ENCODE assay signal across 12 cellular contexts in genomic region chr6:136753624-136754023, GRCh38. TPM values are rescaled to one million over a fixed set of nuclear protein-coding genes. Genes with fewer than 3 reads are reported as not detected.
DNase-seq lines count a peak whose midpoint lies in the region; ATAC-seq lines count a peak whose summit lies in the region.
"Had no signal": no experiment of that assay in that cellular context is flagged by ENCODE, and none has a peak within 500 bp of the region (broad histone marks: within the 10 kb centered on the region; RNA-seq: fewer than 3 reads in every experiment).

No MANE protein-coding gene starts in this region.

- no peaks in the 10 kb centered on the region for H3K27me3 ChIP-seq in CD8-positive, alpha-beta memory T cell (ENCODE audit: insufficient read depth, low read length, poor library complexity, severe bottlenecking)

- no peaks in the 10 kb centered on the region for H3K9me3 Mint-ChIP-seq in CD8-positive, alpha-beta memory T cell
- no peaks in the 10 kb centered on the region for H3K9me3 Mint-ChIP-seq in activated naive CD8-positive, alpha-beta T cell (ENCODE audit: low read depth)
- H3K9me3 Mint-ChIP-seq: immature natural killer cell had no signal

- no peaks in the 10 kb centered on the region for H3K27me3 Mint-ChIP-seq in CD8-positive, alpha-beta memory T cell
- H3K27me3 Mint-ChIP-seq in activated naive CD8-positive, alpha-beta T cell = no peaks in the 10 kb centered on the region

- in situ Hi-C loops in KBM-7 (cut with MboI; ENCODE audit: low pct_unique_long_range_greater_than_20kb, low sequenced_read_pairs) = no loop called here

- no peaks in the 10 kb centered on the region for H3K36me3 ChIP-seq in CD8-positive, alpha-beta memory T cell (ENCODE audit: insufficient read depth, low read length)

- no peaks in the 10 kb centered on the region for H3K9me3 ChIP-seq in CD8-positive, alpha-beta memory T cell (ENCODE audit: low read length)

- no peak overlapping the region for H3K27ac ChIP-seq in CD8-positive, alpha-beta memory T cell (ENCODE audit: low read depth, low read length)

- no peak overlapping the region for H3K4me3 ChIP-seq in CD8-positive, alpha-beta memory T cell (ENCODE audit: low read length)

- peaks cover 0 to 5% (median 1%) of the 10 kb centered on the region in 3 donors for H3K36me3 Mint-ChIP-seq in CD8-positive, alpha-beta memory T cell
- peaks cover 3% of the 10 kb centered on the region for H3K36me3 Mint-ChIP-seq in activated naive CD8-positive, alpha-beta T cell
- H3K36me3 Mint-ChIP-seq: immature natural killer cell had no signal

- H3K4me1 Mint-ChIP-seq in CD8-positive, alpha-beta memory T cell = peaks cover 72 to 85% (median 84%) of the 10 kb centered on the region in 3 donors
- H3K4me1 Mint-ChIP-seq in activated naive CD8-positive, alpha-beta T cell (ENCODE audit: low read depth) = peaks cover 51% of the 10 kb centered on the region

- peak overlapping the region; percentile 76 to 96 (median 91) for H3K27ac Mint-ChIP-seq in CD8-positive, alpha-beta memory T cell
- peak overlapping the region; percentile 55 for H3K27ac Mint-ChIP-seq in activated naive CD8-positive, alpha-beta T cell

- POLR2A ChIA-PET in CD8-positive, alpha-beta memory T cell (lab: Charles Lee) = interaction anchor here (0.8 to 2.9 kb wide), 4 partner anchors 11 to 106 kb away, joined by 3 to 19 read pairs (median 4); partner anchors contain the start of gene MAP3K5

- ATAC-seq in GM21786 (IDR thresholded peaks at IDR 0.05; ENCODE audit: unreplicated experiment) = no peak

- peaks cover 59% of the 10 kb centered on the region for H3K4me1 ChIP-seq in CD8-positive, alpha-beta memory T cell (ENCODE audit: insufficient read depth, low read length)

- peak overlapping the region; percentile 11 to 81 (median 68) for H3K4me3 Mint-ChIP-seq in CD8-positive, alpha-beta memory T cell
- peak overlapping the region; percentile 21 for H3K4me3 Mint-ChIP-seq in activated naive CD8-positive, alpha-beta T cell

- CTCF ChIA-PET in CD8-positive, alpha-beta memory T cell (lab: Charles Lee) = interaction anchor here (1.1 to 8.1 kb wide), 3 partner anchors 9 to 109 kb away, joined by 3 to 82 read pairs (median 8); partner anchors contain the start of gene MAP3K5

- DNase-seq in CD8-positive, alpha-beta memory T cell = peak; percentile 27 to 82 (median 80)
- DNase-seq in activated CD4-positive, alpha-beta T cell treated with anti-CD3 and anti-CD28 coated beads, Interleukin-2, amount 50 U/mL, for 4 hours = peak; percentile 57 to 67
- peak; percentile 63 for DNase-seq in stimulated activated CD4-positive, alpha-beta T cell treated with anti-CD3 and anti-CD28 coated beads, Interleukin-15, amount 100 ng/mL, for 24 hours
- DNase-seq in amygdala (lab: John Stamatoyannopoulos, UW) (no peak), COLO668 (lab: John Stamatoyannopoulos, UW; ENCODE audit: unreplicated experiment) (no peak), KBM-7 (no peak)
- DNase-seq: aorta, GDM1, NCI-H2081 treated with DMSO at 0.1 percent for 48 hours had no signal

RNA-seq across cellular contexts. Expression of gene MAP3K5, which starts 38.7 kb away (rescaled TPM):
- total RNA-seq in CD8-positive, alpha-beta memory T cell = 10 to 100 TPM; 12.6 to 12.9 TPM
- 19.9 TPM for polyA plus RNA-seq in CD8-positive, alpha-beta memory T cell

Comparison
In these comparisons a context has a peak if more than half of its experiments do, and no peak if none do; other contexts are left out.
1. DNase-seq: peak in CD8-positive, alpha-beta memory T cell (5 of 5), activated CD4-positive, alpha-beta T cell treated with anti-CD3 and anti-CD28 coated beads, Interleukin-2, amount 50 U/mL, for 4 hours (2 of 2) and stimulated activated CD4-positive, alpha-beta T cell treated with anti-CD3 and anti-CD28 coated beads, Interleukin-15, amount 100 ng/mL, for 24 hours (single experiment); none in amygdala (0 of 56), COLO668 (single experiment) and KBM-7 (single experiment).